9 cellular contexts compared by ENCODE assay signal in the genomic region with DNA sequence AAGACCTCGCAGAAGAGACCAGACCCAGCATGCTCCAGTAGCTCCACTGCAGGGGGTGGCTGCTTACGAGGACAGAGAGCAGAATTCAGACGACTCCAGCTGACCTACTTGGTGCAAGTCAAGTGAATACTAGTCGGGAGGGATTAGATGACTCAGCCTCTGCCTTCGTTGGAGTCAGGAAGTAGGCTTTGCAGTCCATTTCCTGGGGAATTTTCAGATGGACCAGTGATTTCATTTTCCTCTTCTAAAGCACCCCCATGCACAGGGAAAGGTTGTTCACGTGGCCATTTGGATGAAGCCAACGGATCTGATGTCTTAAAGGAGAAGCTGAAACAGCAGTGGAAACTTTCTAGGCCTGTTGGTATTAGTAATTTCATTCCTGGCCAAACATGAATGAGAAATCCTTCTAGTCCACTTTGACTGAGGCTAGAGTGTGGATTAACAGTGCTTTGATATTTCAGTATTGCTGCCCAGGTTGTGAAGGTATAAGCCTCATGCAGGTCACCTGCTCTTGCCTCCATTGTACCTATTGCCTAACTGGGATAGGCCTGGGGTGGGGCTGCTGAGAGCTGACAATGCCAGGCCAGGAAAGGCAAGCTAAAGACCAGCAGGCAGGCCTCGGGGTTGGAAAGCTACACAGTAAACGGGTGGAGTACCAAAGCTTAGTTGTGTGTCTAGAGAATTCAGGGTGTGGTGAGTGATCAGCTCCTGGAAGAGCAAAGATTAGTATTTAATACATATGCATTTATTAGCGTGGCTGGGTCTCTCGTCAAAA.
A peak's percentile ranks its signal among the peaks of the same experiment; 100 is the strongest.
DNase-seq lines count a peak whose midpoint lies in the region; ATAC-seq and TF ChIP-seq lines count a peak whose summit lies in the region.
"Had no signal": no experiment of that assay in that cellular context is flagged by ENCODE, and none has a peak within 500 bp of the region (broad histone marks: within the 10 kb centered on the region; RNA-seq: fewer than 3 reads in every experiment).

No MANE protein-coding gene starts in this region.

- no peak for TF ChIP-seq CTCF in omental fat pad (IDR thresholded peaks at IDR 0.05)

- peak; percentile 39 for DNase-seq in DMS53 treated with DMSO at 0.1 percent for 48 hours (lab: John Stamatoyannopoulos, UW; ENCODE audit: unreplicated experiment)
- peak; percentile 72 for DNase-seq in NCI-H460 (ENCODE audit: extremely low read depth, low read depth)
- DNase-seq in dermis microvascular lymphatic vessel endothelial cell (ENCODE audit: low read depth in 2 of 2), result peak; percentile 82 to 99
- no peak for DNase-seq in omental fat pad (ENCODE audit: low spot score)
- DNase-seq in NCI-H1436 treated with DMSO at 0.1 percent for 48 hours (lab: John Stamatoyannopoulos, UW), result no peak
- DNase-seq: cerebellar nuclear complex had no signal

- peak; percentile 13 for ATAC-seq in omental fat pad (ENCODE audit: low FRiP score)
- ATAC-seq in GM21723 (IDR thresholded peaks at IDR 0.05; ENCODE audit: unreplicated experiment), result no peak
- ATAC-seq in GM21576 (IDR thresholded peaks at IDR 0.05; ENCODE audit: unreplicated experiment), result no peak
- no peak for ATAC-seq in GM21367 (IDR thresholded peaks at IDR 0.05; ENCODE audit: unreplicated experiment)

Comparison
In these comparisons a context has a peak if more than half of its experiments do, and no peak if none do; other contexts are left out.
1. DNase-seq: peak in DMS53 treated with DMSO at 0.1 percent for 48 hours (single experiment), NCI-H460 (single experiment) and dermis microvascular lymphatic vessel endothelial cell (2 of 2); none in omental fat pad (single experiment) and NCI-H1436 treated with DMSO at 0.1 percent for 48 hours (single experiment).